ENCODE assay signal across 1 cellular context in the genomic region with DNA sequence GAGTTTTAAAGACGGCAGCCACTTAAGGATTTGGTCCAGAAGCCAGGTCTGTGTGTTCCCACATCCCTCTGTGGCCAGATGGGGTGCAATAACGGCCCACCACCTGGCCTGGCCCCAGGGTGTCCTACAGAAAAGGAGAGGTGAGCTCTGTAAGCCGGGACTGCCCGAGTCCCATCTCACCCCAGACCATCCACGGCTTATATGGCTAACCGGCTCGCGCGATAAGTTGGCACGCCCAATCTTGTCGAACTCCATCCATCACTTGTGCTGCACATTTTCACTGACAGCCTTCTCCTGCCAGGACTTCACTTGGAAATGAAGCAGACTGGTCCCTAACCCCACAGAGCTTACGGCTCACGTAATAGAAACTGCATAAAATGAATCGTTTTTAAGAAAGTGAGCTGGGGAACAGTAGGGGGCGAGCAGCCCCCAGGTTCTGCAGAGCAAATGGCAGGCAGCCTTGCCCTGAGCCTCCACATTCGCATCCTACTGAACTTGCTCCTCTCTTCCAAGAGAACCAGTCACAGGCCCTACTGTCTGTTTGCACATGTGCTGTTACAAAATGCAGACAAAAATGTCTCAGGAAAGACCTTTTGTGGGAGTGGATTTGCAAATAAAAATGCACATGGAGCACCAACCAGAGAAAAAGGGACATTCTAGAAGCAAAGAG.
TF ChIP-seq lines count a peak whose summit lies in the region.

No MANE protein-coding gene starts in this region.

TF ChIP-seq in GM12878, 131 proteins besides CTCF, POLR2A, EP300 and RAD21 (continued from another document):
- TF ChIP-seq, protein P1, sequence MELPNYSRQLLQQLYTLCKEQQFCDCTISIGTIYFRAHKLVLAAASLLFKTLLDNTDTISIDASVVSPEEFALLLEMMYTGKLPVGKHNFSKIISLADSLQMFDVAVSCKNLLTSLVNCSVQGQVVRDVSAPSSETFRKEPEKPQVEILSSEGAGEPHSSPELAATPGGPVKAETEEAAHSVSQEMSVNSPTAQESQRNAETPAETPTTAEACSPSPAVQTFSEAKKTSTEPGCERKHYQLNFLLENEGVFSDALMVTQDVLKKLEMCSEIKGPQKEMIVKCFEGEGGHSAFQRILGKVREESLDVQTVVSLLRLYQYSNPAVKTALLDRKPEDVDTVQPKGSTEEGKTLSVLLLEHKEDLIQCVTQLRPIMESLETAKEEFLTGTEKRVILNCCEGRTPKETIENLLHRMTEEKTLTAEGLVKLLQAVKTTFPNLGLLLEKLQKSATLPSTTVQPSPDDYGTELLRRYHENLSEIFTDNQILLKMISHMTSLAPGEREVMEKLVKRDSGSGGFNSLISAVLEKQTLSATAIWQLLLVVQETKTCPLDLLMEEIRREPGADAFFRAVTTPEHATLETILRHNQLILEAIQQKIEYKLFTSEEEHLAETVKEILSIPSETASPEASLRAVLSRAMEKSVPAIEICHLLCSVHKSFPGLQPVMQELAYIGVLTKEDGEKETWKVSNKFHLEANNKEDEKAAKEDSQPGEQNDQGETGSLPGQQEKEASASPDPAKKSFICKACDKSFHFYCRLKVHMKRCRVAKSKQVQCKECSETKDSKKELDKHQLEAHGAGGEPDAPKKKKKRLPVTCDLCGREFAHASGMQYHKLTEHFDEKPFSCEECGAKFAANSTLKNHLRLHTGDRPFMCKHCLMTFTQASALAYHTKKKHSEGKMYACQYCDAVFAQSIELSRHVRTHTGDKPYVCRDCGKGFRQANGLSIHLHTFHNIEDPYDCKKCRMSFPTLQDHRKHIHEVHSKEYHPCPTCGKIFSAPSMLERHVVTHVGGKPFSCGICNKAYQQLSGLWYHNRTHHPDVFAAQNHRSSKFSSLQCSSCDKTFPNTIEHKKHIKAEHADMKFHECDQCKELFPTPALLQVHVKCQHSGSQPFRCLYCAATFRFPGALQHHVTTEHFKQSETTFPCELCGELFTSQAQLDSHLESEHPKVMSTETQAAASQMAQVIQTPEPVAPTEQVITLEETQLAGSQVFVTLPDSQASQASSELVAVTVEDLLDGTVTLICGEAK (IDR thresholded peaks at IDR 0.05; ENCODE audit: borderline replicate concordance), result no peak
- TF ChIP-seq YY1 (IDR thresholded peaks at IDR 0.05; ENCODE audit: low read depth, low read length), result 0 out of 2 replicates have a peak, but pooled peaks have one; percentile 11
TF ChIP-seq in GM12878: peak in this region for 2.
